In genomic region chr3:51706788-51707731, GRCh38 we compare ENCODE assay signal across 8 cellular contexts. TPM values are rescaled to one million over a fixed set of nuclear protein-coding genes. Genes with fewer than 3 reads are reported as not detected.
DNase-seq lines count a peak whose midpoint lies in the region; TF ChIP-seq lines count a peak whose summit lies in the region.

Gene GRM2 (plus strand): TSS chr3:51707068. CDS start chr3:51708984, 1,916 bp downstream.

- H3K4me1 Mint-ChIP-seq in T-helper 2 cell treated with Interferon-gamma antibody and Interleukin-4, amounts not matched to agents 5 μg/mL and 100 μg/mL, for 36 hours (ENCODE audit: low read depth): peaks cover 5% of the 10 kb centered on the region

- H3K4me3 Mint-ChIP-seq in T-helper 2 cell treated with Interferon-gamma antibody and Interleukin-4, amounts not matched to agents 5 μg/mL and 100 μg/mL, for 36 hours: no peak within 1 kb of the TSS

- no peak within 1 kb of the TSS for H3K27ac ChIP-seq in colonic mucosa
- H3K27ac ChIP-seq in spleen: no peak within 1 kb of the TSS

- no peaks in the 10 kb centered on the region for H3K9me3 Mint-ChIP-seq in T-helper 2 cell treated with Interferon-gamma antibody and Interleukin-4, amounts not matched to agents 5 μg/mL and 100 μg/mL, for 36 hours

- H3K4me3 ChIP-seq in colonic mucosa (peak within 1 kb of the TSS; percentile 15), spleen (peak within 1 kb of the TSS in 2 of 8 donors; percentile 31 to 39)

- no peak for TF ChIP-seq POLR2A in spleen (IDR thresholded peaks at IDR 0.05)

- DNase-seq in activated T-cell treated with anti-CD3 and anti-CD28 coated beads for 48 hours (ENCODE audit: low read depth) (peak; percentile 14), activated T-cell treated with anti-CD3 and anti-CD28 coated beads for 4 hours (no peak), RPMI7951 (ENCODE audit: low read depth) (peak; percentile 24), colonic mucosa (peak; percentile 62), islet precursor cell (peak; percentile 97), spleen (peak; percentile 77), NCI-H774 (lab: John Stamatoyannopoulos, UW) (no peak)
- no peak for DNase-seq in T-helper 2 cell treated with Interferon-gamma antibody and Interleukin-4, amounts not matched to agents 5 μg/mL and 100 μg/mL, for 36 hours (ENCODE audit: low spot score)

- no peaks in the 10 kb centered on the region for H3K27me3 Mint-ChIP-seq in T-helper 2 cell treated with Interferon-gamma antibody and Interleukin-4, amounts not matched to agents 5 μg/mL and 100 μg/mL, for 36 hours (ENCODE audit: low read depth)

- no peaks in the 10 kb centered on the region for H3K36me3 ChIP-seq in colonic mucosa
- peaks cover 0 to 42% (median 24%) of the 10 kb centered on the region in 6 donors for H3K36me3 ChIP-seq in spleen

- H3K9me3 ChIP-seq in colonic mucosa (no peaks in the 10 kb centered on the region), spleen (no peaks in the 10 kb centered on the region)

- H3K27ac Mint-ChIP-seq in T-helper 2 cell treated with Interferon-gamma antibody and Interleukin-4, amounts not matched to agents 5 μg/mL and 100 μg/mL, for 36 hours: no peak within 1 kb of the TSS

- TF ChIP-seq CTCF in colonic mucosa (IDR thresholded peaks at IDR 0.05) (no peak), spleen (IDR thresholded peaks at IDR 0.05 in 8 of 11, conservative IDR thresholded peaks at IDR 0.05 in 3 of 11) (peak in 1 of 11 experiments; percentile 12)

- H3K4me1 ChIP-seq in colonic mucosa: no peaks in the 10 kb centered on the region
- peaks cover 0 to 27% (median 10%) of the 10 kb centered on the region in 6 donors for H3K4me1 ChIP-seq in spleen

- no peak within 1 kb of the TSS for H3K9ac ChIP-seq in colonic mucosa (ENCODE audit: low read depth in 2 of 2, low read length in 2 of 2)

- peaks cover 15% of the 10 kb centered on the region for H3K36me3 Mint-ChIP-seq in T-helper 2 cell treated with Interferon-gamma antibody and Interleukin-4, amounts not matched to agents 5 μg/mL and 100 μg/mL, for 36 hours (ENCODE audit: low read depth)

- 5 to 39% (median 18%) methylated on average over 40 to 69 of the region's 69 CpGs for WGBS in spleen, 5 donors

- intact Hi-C loops in colonic mucosa (cut with DNase I) (no loop called here), spleen (cut with DNase I; ENCODE audit: low total_unique reads) (no loop called here)

- H3K27me3 ChIP-seq in colonic mucosa (no peaks in the 10 kb centered on the region), spleen (replicated peaks in 1 of 7) (peaks cover 0 to 3% (median 0%) of the 10 kb centered on the region in 7 donors)

RNA-seq across cellular contexts. Expression of gene GRM2, which starts in this region (rescaled TPM):
- 0.10 and 0.12 TPM in 2 replicates for total RNA-seq in RPMI7951 (2014; rRNA removed; shearing (Covaris generic))
- under 1 TPM in 1 of 2 donors, not detected in 1; 0.12 TPM for total RNA-seq in colonic mucosa
- 1 to 10 TPM; 1.1 to 2.7 (median 1.8) TPM for total RNA-seq in spleen
- 1 to 10 TPM in 1 of 3 donors, under 1 TPM in 2; 0.17 to 1.1 (median 0.61) TPM for polyA plus RNA-seq in spleen

Comparison
In these comparisons a context has a peak if more than half of its experiments do, and no peak if none do; other contexts are left out.
1. DNase-seq: peak in activated T-cell treated with anti-CD3 and anti-CD28 coated beads for 48 hours (single experiment), islet precursor cell (single experiment) and spleen (single experiment); none in activated T-cell treated with anti-CD3 and anti-CD28 coated beads for 4 hours (single experiment), NCI-H774 (single experiment) and T-helper 2 cell treated with Interferon-gamma antibody and Interleukin-4, amounts not matched to agents 5 μg/mL and 100 μg/mL, for 36 hours (single experiment).
2. Peak in DNase-seq in RPMI7951; RNA of the gene not detected or under 1 TPM.
3. Peak in DNase-seq and H3K4me3 ChIP-seq in colonic mucosa; RNA of the gene not detected or under 1 TPM.